2 cellular contexts compared by ENCODE assay signal in genomic region chr11:71853895-71854294, GRCh38. TPM values are rescaled to one million over a fixed set of nuclear protein-coding genes. Genes with fewer than 3 reads are reported as not detected.
"Had no signal": no experiment of that assay in that cellular context is flagged by ENCODE, and none has a peak within 500 bp of the region (broad histone marks: within the 10 kb centered on the region; RNA-seq: fewer than 3 reads in every experiment).

No MANE protein-coding gene starts in this region.

RNA-seq across cellular contexts. Expression of gene DEFB108B, which starts 20.9 kb away (rescaled TPM):
- total RNA-seq: G401, GM12878 had no signal
- polyA plus RNA-seq: GM12878 had no signal

RNA-seq across cellular contexts. Expression of gene DEFB131B, which starts 24.4 kb away (rescaled TPM):
- total RNA-seq: G401, GM12878 had no signal
- polyA plus RNA-seq: GM12878 had no signal
